In genomic region chr21:36839735-36840134, GRCh38 we compare ENCODE assay signal across 25 cellular contexts.
A peak's percentile ranks its signal among the peaks of the same experiment; 100 is the strongest.
DNase-seq lines count a peak whose midpoint lies in the region; ATAC-seq, FAIRE-seq and TF ChIP-seq lines count a peak whose summit lies in the region.
"Had no signal": no experiment of that assay in that cellular context is flagged by ENCODE, and none has a peak within 500 bp of the region (broad histone marks: within the 10 kb centered on the region; RNA-seq: fewer than 3 reads in every experiment).

No MANE protein-coding gene starts in this region.

- in situ Hi-C loops in HepG2 (cut with HindIII; ENCODE audit: extremely low pct_ligation_motif_present, low pct_unique_long_range_greater_than_20kb) (no loop called here), brain microvascular endothelial cell (cut with HindIII; ENCODE audit: low pct_ligation_motif_present, low sequenced_read_pairs) (no loop called here)

- H3K4me1 ChIP-seq in HepG2 (ENCODE audit: insufficient read depth, low read length): peaks cover 7% of the 10 kb centered on the region; the same call in 1 of the 2 replicates
- H3K4me1 ChIP-seq in right lobe of liver: no peaks in the 10 kb centered on the region
- peaks cover 4% of the 10 kb centered on the region for H3K4me1 ChIP-seq in mesenchymal stem cell (ENCODE audit: control insufficient read depth, insufficient read depth, low read depth, low read length)
- H3K4me1 ChIP-seq in breast epithelium: no peaks in the 10 kb centered on the region
- no peaks in the 10 kb centered on the region for H3K4me1 ChIP-seq in CD8-positive, alpha-beta memory T cell (ENCODE audit: insufficient read depth, low read length)

- TF ChIP-seq EP300 in HepG2 (IDR thresholded peaks at IDR 0.05; ENCODE audit: low read depth in 2 of 2, low read length in 2 of 2): no peak
- TF ChIP-seq EP300 in HepG2 (CRISPR knock-in tag; IDR thresholded peaks at IDR 0.05; ENCODE audit: borderline replicate concordance): no peak

- H3K9ac ChIP-seq in HepG2 (ENCODE audit: insufficient read depth, low read depth, low read length): no peak overlapping the region
- H3K9ac ChIP-seq in mesenchymal stem cell (ENCODE audit: low read length): peak overlapping the region; percentile 49
- H3K9ac ChIP-seq: SK-N-SH had no signal

- no peak overlapping the region for H3K4me3 ChIP-seq in HepG2 (replicated peaks in 1 of 3; ENCODE audit: insufficient read depth in 1 of 3, low read depth in 2 of 3, low read length in 3 of 3)
- H3K4me3 ChIP-seq in right lobe of liver: no peak overlapping the region
- H3K4me3 ChIP-seq in brain microvascular endothelial cell (ENCODE audit: low read depth, low read length): no peak overlapping the region
- H3K4me3 ChIP-seq in mesenchymal stem cell (ENCODE audit: insufficient read depth in 1 of 2, low read depth in 1 of 2, low read length in 2 of 2): no peak overlapping the region
- H3K4me3 ChIP-seq in breast epithelium: no peak overlapping the region
- no peak overlapping the region for H3K4me3 ChIP-seq in CD8-positive, alpha-beta memory T cell (ENCODE audit: low read length)
- H3K4me3 ChIP-seq: GM23248 had no signal

- no peaks in the 10 kb centered on the region for H3K36me3 Mint-ChIP-seq in activated CD4-positive, alpha-beta memory T cell treated with anti-CD3 and anti-CD28 coated beads, Interleukin-2, amount 10 ng/mL, durations not matched to agents 7 days and 5 days (ENCODE audit: low read depth)
- peaks cover 2 to 16% (median 6%) of the 10 kb centered on the region in 3 donors for H3K36me3 Mint-ChIP-seq in CD8-positive, alpha-beta memory T cell

- no peaks in the 10 kb centered on the region for H3K4me1 Mint-ChIP-seq in activated CD4-positive, alpha-beta memory T cell treated with anti-CD3 and anti-CD28 coated beads, Interleukin-2, amount 10 ng/mL, durations not matched to agents 7 days and 5 days
- H3K4me1 Mint-ChIP-seq in CD8-positive, alpha-beta memory T cell: no peaks in the 10 kb centered on the region

- H4K8ac ChIP-seq in mesenchymal stem cell (ENCODE audit: low read length): no peak overlapping the region

- BruUV-seq in HepG2 (replicated peaks; lab: Mats Ljungman, UMichigan): no TSS peak

- peaks cover 16% of the 10 kb centered on the region for H3K79me1 ChIP-seq in mesenchymal stem cell (replicated peaks; ENCODE audit: low read length, poor library complexity, severe bottlenecking)

- H3K79me2 ChIP-seq in HepG2 (ENCODE audit: insufficient read depth, low read length): no peaks in the 10 kb centered on the region

- CTCF ChIA-PET in HepG2 (lab: Yijun Ruan, JAX; ENCODE audit: low intra/inter-chr PET ratio, low total read pairs): no interaction called here
- CTCF ChIA-PET in activated CD4-positive, alpha-beta memory T cell treated with anti-CD3 and anti-CD28 coated beads, Interleukin-2, amount 10 ng/mL, durations not matched to agents 7 days and 5 days (lab: Charles Lee): no interaction called here
- CTCF ChIA-PET in CD8-positive, alpha-beta memory T cell (lab: Charles Lee): no interaction called here

- no peaks in the 10 kb centered on the region for H3K27me3 Mint-ChIP-seq in activated CD4-positive, alpha-beta memory T cell treated with anti-CD3 and anti-CD28 coated beads, Interleukin-2, amount 10 ng/mL, durations not matched to agents 7 days and 5 days
- H3K27me3 Mint-ChIP-seq in CD8-positive, alpha-beta memory T cell: no peaks in the 10 kb centered on the region

- no peak for FAIRE-seq in HepG2 (lab: Jason Lieb, UNC)
- FAIRE-seq: GM19239 had no signal

- intact Hi-C loops in HepG2 (cut with micrococcal nuclease; ENCODE audit: unreplicated experiment) (no loop called here), right lobe of liver (cut with DNase I) (no loop called here), breast epithelium (cut with DNase I; ENCODE audit: low total_unique reads) (no loop called here)

- TF ChIP-seq POLR2A in HepG2 (IDR thresholded peaks at IDR 0.05; ENCODE audit: insufficient read depth in 1 of 2, low read depth in 2 of 2, low read length in 2 of 2): no peak
- TF ChIP-seq POLR2A in right lobe of liver (IDR thresholded peaks at IDR 0.05): no peak
- TF ChIP-seq POLR2A in breast epithelium (IDR thresholded peaks at IDR 0.05): no peak

- no peak overlapping the region for H2AK5ac ChIP-seq in mesenchymal stem cell (ENCODE audit: low read length, severe bottlenecking)

- H2AFZ ChIP-seq in HepG2 (ENCODE audit: low read length) (no peak overlapping the region), mesenchymal stem cell (ENCODE audit: low read depth, low read length) (no peak overlapping the region)
- H2AFZ ChIP-seq: GM23248 had no signal

- no peak overlapping the region for H3K18ac ChIP-seq in mesenchymal stem cell (ENCODE audit: low read depth in 1 of 2, low read length in 2 of 2)

- no peak overlapping the region for H3K4me3 Mint-ChIP-seq in activated CD4-positive, alpha-beta memory T cell treated with anti-CD3 and anti-CD28 coated beads, Interleukin-2, amount 10 ng/mL, durations not matched to agents 7 days and 5 days
- H3K4me3 Mint-ChIP-seq in CD8-positive, alpha-beta memory T cell: no peak overlapping the region

- POLR2A ChIA-PET in HepG2 (lab: Yijun Ruan, JAX): no interaction called here
- POLR2A ChIA-PET in activated CD4-positive, alpha-beta memory T cell treated with anti-CD3 and anti-CD28 coated beads, Interleukin-2, amount 10 ng/mL, durations not matched to agents 7 days and 5 days (lab: Charles Lee): no interaction called here
- POLR2A ChIA-PET in CD8-positive, alpha-beta memory T cell (lab: Charles Lee): no interaction called here

- H3K27ac ChIP-seq in HepG2 (ENCODE audit: extremely low read length, insufficient read depth, low read length) (no peak overlapping the region), right lobe of liver (no peak overlapping the region), brain microvascular endothelial cell (peak overlapping the region; percentile 31), mesenchymal stem cell (ENCODE audit: low read length, poor library complexity, severe bottlenecking) (no peak overlapping the region), breast epithelium (no peak overlapping the region)
- H3K27ac ChIP-seq in CD8-positive, alpha-beta memory T cell (ENCODE audit: low read depth, low read length): no peak overlapping the region
- H3K27ac ChIP-seq: 22Rv1, GM23248 had no signal

- TF ChIP-seq CTCF in HepG2 (CRISPR knock-in tag; IDR thresholded peaks at IDR 0.05): no peak
- no peak for TF ChIP-seq CTCF in right lobe of liver (IDR thresholded peaks at IDR 0.05)
- TF ChIP-seq CTCF in brain microvascular endothelial cell (IDR thresholded peaks at IDR 0.05; ENCODE audit: low read depth, low read length, missing control alignments): no peak
- no peak for TF ChIP-seq CTCF in breast epithelium (IDR thresholded peaks at IDR 0.05)
- TF ChIP-seq CTCF in omental fat pad (IDR thresholded peaks at IDR 0.05): no peak

- no peaks in the 10 kb centered on the region for H3K36me3 ChIP-seq in HepG2 (replicated peaks in 1 of 2; ENCODE audit: control insufficient read depth in 1 of 2, insufficient read depth in 2 of 2, low read length in 2 of 2)
- H3K36me3 ChIP-seq in right lobe of liver: no peaks in the 10 kb centered on the region
- no peaks in the 10 kb centered on the region for H3K36me3 ChIP-seq in brain microvascular endothelial cell (replicated peaks)
- no peaks in the 10 kb centered on the region for H3K36me3 ChIP-seq in mesenchymal stem cell (ENCODE audit: control insufficient read depth in 1 of 2, insufficient read depth in 2 of 2, low read depth in 1 of 2, low read length in 2 of 2)
- no peaks in the 10 kb centered on the region for H3K36me3 ChIP-seq in breast epithelium
- no peaks in the 10 kb centered on the region for H3K36me3 ChIP-seq in CD8-positive, alpha-beta memory T cell (ENCODE audit: insufficient read depth, low read length)

- no peak overlapping the region for H3K14ac ChIP-seq in mesenchymal stem cell (ENCODE audit: low read length in 2 of 2)

- H2BK12ac ChIP-seq in mesenchymal stem cell (ENCODE audit: low read length in 2 of 2): no peak overlapping the region

- H3K9me3 Mint-ChIP-seq in activated CD4-positive, alpha-beta memory T cell treated with anti-CD3 and anti-CD28 coated beads, Interleukin-2, amount 10 ng/mL, durations not matched to agents 7 days and 5 days: no peaks in the 10 kb centered on the region
- no peaks in the 10 kb centered on the region for H3K9me3 Mint-ChIP-seq in CD8-positive, alpha-beta memory T cell

- no peak overlapping the region for H2BK5ac ChIP-seq in mesenchymal stem cell (ENCODE audit: low read depth, low read length, poor library complexity, severe bottlenecking)

- H3K4me2 ChIP-seq in HepG2 (ENCODE audit: low read depth, low read length) (no peak overlapping the region), mesenchymal stem cell (ENCODE audit: low read length, poor library complexity, severe bottlenecking) (no peak overlapping the region)
- H3K4me2 ChIP-seq: SK-N-SH had no signal

- WGBS in HepG2 (ENCODE audit: low lambda C conversion rate): 94% methylated on average over 3 of the region's 3 CpGs
- WGBS in right lobe of liver (ENCODE audit: insufficient coverage, low coverage, low lambda C conversion rate, missing lambda C conversion rate): 82% methylated on average over 3 of the region's 3 CpGs
- WGBS in mesenchymal stem cell: no CpG with 5 or more reads among the region's 3 CpGs

- H3K27ac Mint-ChIP-seq in activated CD4-positive, alpha-beta memory T cell treated with anti-CD3 and anti-CD28 coated beads, Interleukin-2, amount 10 ng/mL, durations not matched to agents 7 days and 5 days: no peak overlapping the region
- H3K27ac Mint-ChIP-seq in CD8-positive, alpha-beta memory T cell: no peak overlapping the region

- H4K91ac ChIP-seq in mesenchymal stem cell (ENCODE audit: low read length): no peak overlapping the region

- TF ChIP-seq RAD21 in HepG2 (CRISPR knock-in tag; IDR thresholded peaks at IDR 0.05): no peak

- no peaks in the 10 kb centered on the region for H4K20me1 ChIP-seq in HepG2 (ENCODE audit: insufficient read depth, low read length)

- H3K4ac ChIP-seq in mesenchymal stem cell (ENCODE audit: low read depth in 1 of 2, low read length in 2 of 2): no peak overlapping the region

- no peaks in the 10 kb centered on the region for H3K27me3 ChIP-seq in HepG2 (ENCODE audit: control insufficient read depth in 1 of 2, insufficient read depth in 2 of 2, low read length in 2 of 2)
- no peaks in the 10 kb centered on the region for H3K27me3 ChIP-seq in right lobe of liver
- H3K27me3 ChIP-seq in brain microvascular endothelial cell (replicated peaks): no peaks in the 10 kb centered on the region
- H3K27me3 ChIP-seq in mesenchymal stem cell (ENCODE audit: control insufficient read depth in 1 of 2, insufficient read depth in 1 of 2, low read length in 2 of 2): no peaks in the 10 kb centered on the region
- no peaks in the 10 kb centered on the region for H3K27me3 ChIP-seq in breast epithelium
- H3K27me3 ChIP-seq in CD8-positive, alpha-beta memory T cell (ENCODE audit: insufficient read depth, low read length, poor library complexity, severe bottlenecking): no peaks in the 10 kb centered on the region

- H2BK120ac ChIP-seq in mesenchymal stem cell (ENCODE audit: low read depth, low read length): no peak overlapping the region

- H3K9me3 ChIP-seq in HepG2 (ENCODE audit: low read length) (no peaks in the 10 kb centered on the region), right lobe of liver (no peaks in the 10 kb centered on the region), mesenchymal stem cell (ENCODE audit: control insufficient read depth, low read length) (no peaks in the 10 kb centered on the region), breast epithelium (no peaks in the 10 kb centered on the region)
- no peaks in the 10 kb centered on the region for H3K9me3 ChIP-seq in CD8-positive, alpha-beta memory T cell (ENCODE audit: low read length)
- H3K9me3 ChIP-seq: SK-N-SH had no signal

- ATAC-seq in HepG2: no peak
- no peak for ATAC-seq in right lobe of liver
- ATAC-seq in omental fat pad (ENCODE audit: low FRiP score): no peak
- ATAC-seq: Panc1 had no signal

- no peak overlapping the region for H2BK15ac ChIP-seq in mesenchymal stem cell (ENCODE audit: low read depth, poor library complexity, severe bottlenecking)

- no peak for DNase-seq in HepG2 (ENCODE audit: low spot score)
- no peak for DNase-seq in right lobe of liver
- no peak for DNase-seq in brain microvascular endothelial cell
- no peak for DNase-seq in mesenchymal stem cell
- no peak for DNase-seq in breast epithelium (ENCODE audit: low spot score in 2 of 2)
- DNase-seq in omental fat pad (ENCODE audit: low spot score): no peak
- no peak for DNase-seq in activated CD4-positive, alpha-beta memory T cell treated with anti-CD3 and anti-CD28 coated beads, Interleukin-2, amount 10 ng/mL, durations not matched to agents 7 days and 5 days
- no peak for DNase-seq in CD8-positive, alpha-beta memory T cell
- DNase-seq: ACHN, DMS153, DND-41, H7, MV-4-11, NCI-H1105, NCI-H1436 treated with DMSO at 0.1 percent for 48 hours, NCI-H187 treated with DMSO at 0.1 percent for 48 hours, NCI-H2171 treated with DMSO at 0.1 percent for 48 hours, NCI-H345, NCI-H510A treated with DMSO at 0.1 percent for 48 hours, SHP77 treated with DMSO at 0.1 percent for 48 hours, SK-N-SH had no signal

- no peak overlapping the region for H3K23ac ChIP-seq in mesenchymal stem cell (ENCODE audit: low read length in 2 of 2)
